13 cellular contexts compared by ENCODE assay signal in the genomic region with DNA sequence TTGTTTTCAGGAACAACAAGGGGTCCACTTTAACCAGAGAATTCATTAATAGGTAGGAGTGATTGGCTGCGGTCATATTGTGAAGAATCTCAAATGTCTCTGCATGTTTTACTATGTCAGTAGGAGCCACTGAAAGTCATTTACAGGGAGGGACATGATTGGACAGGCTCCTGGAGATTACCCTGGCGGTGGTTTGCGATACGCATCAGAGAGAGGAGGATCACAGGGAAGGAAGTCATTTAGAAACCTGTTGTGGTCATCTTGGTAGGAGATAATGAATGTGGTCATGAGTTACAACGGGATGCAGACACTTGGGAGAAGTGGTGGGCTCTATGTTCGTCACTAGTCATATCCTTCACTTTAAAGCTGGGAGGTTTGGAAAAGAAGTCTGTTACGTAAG.
"Had no signal": no experiment of that assay in that cellular context is flagged by ENCODE, and none has a peak within 500 bp of the region (broad histone marks: within the 10 kb centered on the region; RNA-seq: fewer than 3 reads in every experiment).

No MANE protein-coding gene starts in this region.

- H3K4me3 ChIP-seq: esophagus muscularis mucosa, gastrocnemius medialis, heart right ventricle, spleen had no signal

- H3K4me3 Mint-ChIP-seq: naive thymus-derived CD4-positive, alpha-beta T cell; nephron progenitor cell had no signal

- H3K27ac Mint-ChIP-seq: naive thymus-derived CD4-positive, alpha-beta T cell; nephron progenitor cell had no signal

- H3K36me3 Mint-ChIP-seq: naive thymus-derived CD4-positive, alpha-beta T cell had no signal

- H3K9me3 Mint-ChIP-seq: nephron progenitor cell had no signal

- DNase-seq: effector memory CD4-positive, alpha-beta T cell; gastrocnemius medialis; heart right ventricle; hypothalamus; kidney glomerular epithelial cell; mesendoderm; naive thymus-derived CD4-positive, alpha-beta T cell; nephron progenitor cell; posterior cingulate gyrus; spleen; stimulated activated naive CD4-positive, alpha-beta T cell; trophoblast cell had no signal
